ENCODE assay signal across 20 cellular contexts in genomic region chr15:45546789-45547188, GRCh38. TPM values are rescaled to one million over a fixed set of nuclear protein-coding genes. Genes with fewer than 3 reads are reported as not detected.
DNase-seq lines count a peak whose midpoint lies in the region; ATAC-seq, FAIRE-seq and TF ChIP-seq lines count a peak whose summit lies in the region.
"Had no signal": no experiment of that assay in that cellular context is flagged by ENCODE, and none has a peak within 500 bp of the region (broad histone marks: within the 10 kb centered on the region; RNA-seq: fewer than 3 reads in every experiment).

No MANE protein-coding gene starts in this region.

- H3K27ac ChIP-seq in GM23338 (ENCODE audit: low read depth) (no peak overlapping the region), K562 (ENCODE audit: extremely low read depth, low read depth, low read length) (peak overlapping the region; percentile 45; the same call in 1 of the 3 replicates), heart right ventricle (no peak overlapping the region)
- H3K27ac ChIP-seq: GM23248 had no signal

- H3K4me3 Mint-ChIP-seq in GM23338 (no peak overlapping the region), neural crest cell (no peak overlapping the region)
- H3K4me3 Mint-ChIP-seq: CD4-positive, alpha-beta memory T cell; HFFc6 had no signal

- no peak for ATAC-seq in GM23338
- peak; percentile 81 for ATAC-seq in K562
- no peak for ATAC-seq in heart right ventricle

- TF ChIP-seq POLR2A in K562 (conservative IDR thresholded peaks at IDR 0.05), result no peak

- H2AFZ ChIP-seq in GM23338 (0 out of 2 replicates have a peak overlapping the region, but pooled peaks have one; percentile 73), K562 (ENCODE audit: low read depth, low read length) (peak overlapping the region; percentile 93)
- H2AFZ ChIP-seq: GM23248 had no signal

- peak; percentile 76 for FAIRE-seq in K562 (lab: Jason Lieb, UNC)
- no peak for FAIRE-seq in urothelium cell line (lab: Jason Lieb, UNC)
- FAIRE-seq: G401.6, GM12892, GM19239, H54 had no signal

- H3K9me3 Mint-ChIP-seq in GM23338, result no peaks in the 10 kb centered on the region
- H3K9me3 Mint-ChIP-seq in neural crest cell, result no peaks in the 10 kb centered on the region
- H3K9me3 Mint-ChIP-seq: CD4-positive, alpha-beta memory T cell; HFFc6 had no signal

- TF ChIP-seq CTCF in GM23338 (conservative IDR thresholded peaks at IDR 0.05; ENCODE audit: low read depth in 2 of 2), result no peak
- TF ChIP-seq CTCF in K562 (IDR thresholded peaks at IDR 0.05 in 2 of 3, conservative IDR thresholded peaks at IDR 0.05 in 1 of 3; ENCODE audit: insufficient read depth in 2 of 3, low read depth in 1 of 3, low read length in 3 of 3), result peak in 1 of 3 experiments; percentile 21; a peak in 1 of 6 replicates
- no peak for TF ChIP-seq CTCF in neural crest cell (conservative IDR thresholded peaks at IDR 0.05)
- TF ChIP-seq CTCF in heart right ventricle (IDR thresholded peaks at IDR 0.05), result no peak

- H3K36me3 Mint-ChIP-seq in GM23338 (ENCODE audit: low read depth), result no peaks in the 10 kb centered on the region
- no peaks in the 10 kb centered on the region for H3K36me3 Mint-ChIP-seq in neural crest cell (ENCODE audit: low read depth)
- H3K36me3 Mint-ChIP-seq: CD4-positive, alpha-beta memory T cell had no signal

- H3K27me3 ChIP-seq in GM23338 (ENCODE audit: insufficient read depth), result no peaks in the 10 kb centered on the region
- no peaks in the 10 kb centered on the region for H3K27me3 ChIP-seq in K562 (ENCODE audit: control insufficient read depth in 2 of 2, insufficient read depth in 2 of 2, low read length in 2 of 2)
- H3K27me3 ChIP-seq in heart right ventricle, result peaks cover 0 to 3% (median 0%) of the 10 kb centered on the region in 7 donors

- 39% methylated on average over 5 of the region's 7 CpGs for WGBS in K562 (ENCODE audit: insufficient coverage, low coverage, missing lambda C conversion rate)
- 87 to 89% methylated on average over 7 of the region's 7 CpGs for WGBS in heart right ventricle, 2 donors

- POLR2A ChIA-PET in K562 (lab: Yijun Ruan, JAX), result interaction anchor here (2.3 kb wide), 1 partner anchor 40 kb away, joined by 7 read pairs; the partner anchor contains the start of gene BLOC1S6

- H3K27me3 Mint-ChIP-seq in GM23338 (ENCODE audit: insufficient read depth, low read depth, poor library complexity) (peaks cover 2% of the 10 kb centered on the region), neural crest cell (ENCODE audit: low read depth) (no peaks in the 10 kb centered on the region)

- intact Hi-C loops in K562 (cut with micrococcal nuclease) (no loop called here), heart right ventricle (cut with DNase I) (no loop called here)

- H3K36me3 ChIP-seq in GM23338 (ENCODE audit: insufficient read depth), result no peaks in the 10 kb centered on the region
- no peaks in the 10 kb centered on the region for H3K36me3 ChIP-seq in K562 (ENCODE audit: control insufficient read depth, insufficient read depth, low read length)
- no peaks in the 10 kb centered on the region for H3K36me3 ChIP-seq in heart right ventricle
- H3K36me3 ChIP-seq: HAP-1 had no signal

- H3K4me1 Mint-ChIP-seq in GM23338, result peaks cover 3% of the 10 kb centered on the region
- H3K4me1 Mint-ChIP-seq in neural crest cell, result no peaks in the 10 kb centered on the region
- H3K4me1 Mint-ChIP-seq: CD4-positive, alpha-beta memory T cell had no signal

- TF ChIP-seq RAD21 in K562 (CRISPR knock-in tag; conservative IDR thresholded peaks at IDR 0.05 in 1 of 2, IDR thresholded peaks at IDR 0.05 in 1 of 2), result no peak

- H3K9me1 ChIP-seq in K562 (ENCODE audit: control insufficient read depth, insufficient read depth, low read length), result no peaks in the 10 kb centered on the region

- H4K20me1 ChIP-seq in GM23338 (replicated peaks; ENCODE audit: insufficient read depth) (no peaks in the 10 kb centered on the region), K562 (replicated peaks; ENCODE audit: control insufficient read depth, insufficient read depth, low read length) (no peaks in the 10 kb centered on the region)

- H3K4me1 ChIP-seq in GM23338 (ENCODE audit: insufficient read depth), result 0 out of 2 replicates have a peak, but pooled peaks cover 3% of the 10 kb centered on the region
- H3K4me1 ChIP-seq in K562 (replicated peaks in 1 of 2; ENCODE audit: control insufficient read depth in 2 of 2, insufficient read depth in 2 of 2, low read length in 2 of 2), result peaks cover 3 to 12% of the 10 kb centered on the region in 2 experiments; a peak in 4 of 5 replicates
- no peaks in the 10 kb centered on the region for H3K4me1 ChIP-seq in heart right ventricle

- H3K4me3 ChIP-seq in GM23338 (no peak overlapping the region), K562 (no peak overlapping the region), heart right ventricle (no peak overlapping the region)
- H3K4me3 ChIP-seq: GM23248, HAP-1 had no signal

- TF ChIP-seq EP300 in K562 (IDR thresholded peaks at IDR 0.05; ENCODE audit: low read length), result no peak

- CTCF ChIA-PET in K562 (lab: Yijun Ruan, JAX; ENCODE audit: low intra/inter-chr PET ratio), result no interaction called here

- no TSS peak for BruUV-seq in K562 (replicated peaks; lab: Mats Ljungman, UMichigan)

- H3K4me2 ChIP-seq in GM23338 (no peak overlapping the region), K562 (ENCODE audit: insufficient read depth, low read length) (peak overlapping the region; percentile 49)

- in situ Hi-C loops in K562 (cut with MboI), result no loop called here

- H3K27ac Mint-ChIP-seq in GM23338 (no peak overlapping the region), neural crest cell (ENCODE audit: unreplicated experiment) (peak overlapping the region; percentile 4)
- H3K27ac Mint-ChIP-seq: CD4-positive, alpha-beta memory T cell; HFFc6 had no signal

- no peaks in the 10 kb centered on the region for H3K79me2 ChIP-seq in GM23338 (replicated peaks; ENCODE audit: insufficient read depth)
- no peaks in the 10 kb centered on the region for H3K79me2 ChIP-seq in K562 (ENCODE audit: control insufficient read depth, insufficient read depth, low read length)

- H3F3A ChIP-seq in GM23338 (replicated peaks; ENCODE audit: low read depth), result no peaks in the 10 kb centered on the region

- no peaks in the 10 kb centered on the region; the same call in 1 of the 2 replicates for H3K9me3 ChIP-seq in K562 (replicated peaks; ENCODE audit: control insufficient read depth, insufficient read depth, low read depth, low read length)
- H3K9me3 ChIP-seq in heart right ventricle, result no peaks in the 10 kb centered on the region
- H3K9me3 ChIP-seq: HAP-1 had no signal

- DNase-seq in GM23338 (ENCODE audit: low spot score) (no peak), OCI-M1 (lab: John Stamatoyannopoulos, UW) (peak; percentile 40), K562 (ENCODE audit: extremely low read depth in 1 of 4, low spot score in 3 of 4) (peak in 2 of 4 experiments; percentile 25 to 26), neural crest cell (ENCODE audit: low read depth, low spot score) (no peak), heart right ventricle (no peak), urothelium cell line (ENCODE audit: low spot score) (no peak), NCI-H345 treated with DMSO at 0.1 percent for 48 hours (lab: John Stamatoyannopoulos, UW; ENCODE audit: unreplicated experiment) (no peak)
- DNase-seq: C1 segment of cervical spinal cord; Calu3; CD4-positive, alpha-beta memory T cell; COR-L47; DMS53; DMS79 treated with DMSO at 0.1 percent for 48 hours; GM23248; HFFc6 had no signal

- peak overlapping the region in 1 of 2 experiments; percentile 43; a peak in 1 of 4 replicates for H3K9ac ChIP-seq in K562 (ENCODE audit: insufficient read depth in 1 of 2, low read depth in 2 of 2, low read length in 2 of 2)
- H3K9ac ChIP-seq: GM23248 had no signal

- no peaks in the 10 kb centered on the region for H3K9me2 ChIP-seq in GM23338 (ENCODE audit: insufficient read depth)

RNA-seq across cellular contexts. Expression of gene SLC30A4, which starts 24.2 kb away (rescaled TPM):
- total RNA-seq in GM23338 (2014; rRNA removed; shearing (Covaris generic)), result 0.04 TPM in 1 of 2 replicates, not detected in the other
- not detected in 2 replicates for polyA plus RNA-seq in GM23338 (2016; fragmentation: Nextera tagmentation; extraction: Ambion mirVana)
- total RNA-seq in K562 (2011; cell fraction: chromatin; rRNA removed; ENCODE audit: low replicate concordance), result 1.1 TPM in 2 replicates
- total RNA-seq in K562 (2011; cell fraction: nucleolus; rRNA removed), result 0.53 and 1.0 TPM in 2 replicates
- total RNA-seq in K562 (2011; cell fraction: nucleoplasm; rRNA removed), result 0.73 and 1.3 TPM in 2 replicates
- total RNA-seq in K562 (2014; rRNA removed), result 0.24 and 0.32 TPM in 2 replicates
- total RNA-seq in K562 (2014; rRNA removed; fragmentation: Illumina TruSeq; extraction: Trizol), result 0.35 and 0.73 TPM in 2 replicates
- total RNA-seq in K562 (2015; rRNA removed; fragmentation: Illumina TruSeq; extraction: Trizol), result 0.30 and 0.36 TPM in 2 replicates
- 0.47 and 0.56 TPM in 2 replicates for total RNA-seq in K562 (2021)
- polyA plus RNA-seq in K562 (2011; rRNA removed), result 0.15 and 0.47 TPM in 2 replicates
- polyA plus RNA-seq in K562 (2011; cell fraction: cytosol; rRNA removed), result 0.19 and 0.24 TPM in 2 replicates
- polyA plus RNA-seq in K562 (2011; cell fraction: nucleus; rRNA removed), result 0.04 and 0.28 TPM in 2 replicates
- polyA plus RNA-seq in K562 (2012), result 0.34 and 0.43 TPM in 2 replicates
- polyA plus RNA-seq in K562 (2014; fragmentation: Illumina TruSeq; extraction: Trizol), result 0.22 and 0.40 TPM in 2 replicates
- polyA plus RNA-seq in K562 (2014; fragmentation: Nextera tagmentation; extraction: Ambion mirVana), result under 1 TPM; 0.21 to 0.30 TPM
- 0.25 and 0.42 TPM in 2 replicates for polyA plus RNA-seq in K562 (2014; rRNA removed)
- polyA minus RNA-seq in K562 (2011; rRNA and poly(A)+ RNA removed), result 0.39 and 0.60 TPM in 2 replicates
- 0.38 TPM in 1 of 2 replicates, not detected in the other for polyA minus RNA-seq in K562 (2011; cell fraction: cytosol; rRNA and poly(A)+ RNA removed)
- polyA minus RNA-seq in K562 (2011; cell fraction: nucleus; rRNA and poly(A)+ RNA removed), result 0.11 and 0.13 TPM in 2 replicates
- 2.7 TPM in 2 replicates for total RNA-seq in neural crest cell
- total RNA-seq in heart right ventricle, result 1 to 10 TPM; 2.5 to 4.5 (median 3.1) TPM
- polyA plus RNA-seq in heart right ventricle, result 1 to 10 TPM; 1.4 to 2.1 TPM

RNA-seq across cellular contexts. Expression of gene BLOC1S6, which starts 40.4 kb away (rescaled TPM):
- total RNA-seq in GM23338 (2014; rRNA removed; shearing (Covaris generic)), result 28.4 and 31.3 TPM in 2 replicates
- polyA plus RNA-seq in GM23338 (2016; fragmentation: Nextera tagmentation; extraction: Ambion mirVana) (17.5 and 20.9 TPM in 2 replicates), K562 (2011; rRNA removed) (20.1 and 25.1 TPM in 2 replicates), K562 (2014; fragmentation: Illumina TruSeq; extraction: Trizol) (44.0 and 45.1 TPM in 2 replicates), K562 (2014; fragmentation: Nextera tagmentation; extraction: Ambion mirVana) (10 to 100 TPM; 18.2 to 20.3 TPM), K562 (2014; rRNA removed) (34.9 and 37.2 TPM in 2 replicates), heart right ventricle (10 to 100 TPM in 1 of 2 donors, 1 to 10 TPM in 1; 8.6 to 11.0 TPM)
- 7.5 and 48.9 TPM in 2 replicates for total RNA-seq in K562 (2011; cell fraction: chromatin; rRNA removed; ENCODE audit: low replicate concordance)
- 6.7 and 7.0 TPM in 2 replicates for total RNA-seq in K562 (2011; cell fraction: nucleolus; rRNA removed)
- total RNA-seq in K562 (2011; cell fraction: nucleoplasm; rRNA removed), result 15.3 and 25.3 TPM in 2 replicates
- total RNA-seq in K562 (2014; rRNA removed) (40.9 and 51.3 TPM in 2 replicates), K562 (2014; rRNA removed; fragmentation: Illumina TruSeq; extraction: Trizol) (63.0 and 73.4 TPM in 2 replicates), K562 (2015; rRNA removed; fragmentation: Illumina TruSeq; extraction: Trizol) (70.5 and 72.4 TPM in 2 replicates), K562 (2021) (38.2 and 38.4 TPM in 2 replicates), neural crest cell (54.4 and 60.0 TPM in 2 replicates), heart right ventricle (10 to 100 TPM; 24.8 to 33.9 (median 28.5) TPM)
- polyA plus RNA-seq in K562 (2011; cell fraction: cytosol; rRNA removed), result 6.2 and 13.5 TPM in 2 replicates
- 4.5 and 5.0 TPM in 2 replicates for polyA plus RNA-seq in K562 (2011; cell fraction: nucleus; rRNA removed)
- 45.7 and 45.8 TPM in 2 replicates for polyA plus RNA-seq in K562 (2012)
- 31.3 and 31.8 TPM in 2 replicates for polyA minus RNA-seq in K562 (2011; rRNA and poly(A)+ RNA removed)
- 18.5 and 26.4 TPM in 2 replicates for polyA minus RNA-seq in K562 (2011; cell fraction: cytosol; rRNA and poly(A)+ RNA removed)
- 5.1 and 12.8 TPM in 2 replicates for polyA minus RNA-seq in K562 (2011; cell fraction: nucleus; rRNA and poly(A)+ RNA removed)
